18 cellular contexts compared by ENCODE assay signal in the genomic region with DNA sequence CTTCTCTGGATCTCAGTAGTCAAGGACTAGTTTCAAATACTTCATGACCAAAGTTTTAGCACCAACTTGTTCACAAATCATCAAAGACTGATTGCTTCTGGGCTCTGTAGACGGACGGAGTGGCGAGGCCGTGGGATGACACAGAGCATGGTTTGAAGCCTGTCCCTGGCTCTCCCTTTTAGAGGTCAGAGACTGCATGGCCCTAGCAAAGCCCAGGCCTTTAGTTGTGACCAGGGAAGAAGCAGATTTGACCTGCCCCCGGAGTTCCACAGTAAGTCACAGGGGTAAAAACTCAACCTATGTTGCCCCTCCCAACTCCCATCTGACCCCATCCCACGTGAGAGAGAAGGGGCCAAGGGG.
DNase-seq lines count a peak whose midpoint lies in the region; ATAC-seq and TF ChIP-seq lines count a peak whose summit lies in the region.
"Had no signal": no experiment of that assay in that cellular context is flagged by ENCODE, and none has a peak within 500 bp of the region (broad histone marks: within the 10 kb centered on the region; RNA-seq: fewer than 3 reads in every experiment).

No MANE protein-coding gene starts in this region.

- H3K14ac ChIP-seq in IMR-90 (replicated peaks; ENCODE audit: low read depth, low read length): no peak overlapping the region

- in situ Hi-C loops in IMR-90 (cut with MboI; ENCODE audit: low sequenced_read_pairs): loop anchor here (25.0 kb wide), 1 partner anchor 336 kb away; no protein-coding TSS in a partner anchor

- H3K27ac ChIP-seq in IMR-90 (ENCODE audit: insufficient read depth, low read length) (no peak overlapping the region), testis (peak overlapping the region; percentile 18 to 50)
- H3K27ac ChIP-seq: 22Rv1, A549, GM23248 had no signal

- H3K36me3 ChIP-seq in IMR-90 (ENCODE audit: control insufficient read depth, insufficient read depth, low read length) (peaks cover 1% of the 10 kb centered on the region; the same call in 1 of the 2 replicates), testis (ENCODE audit: low read depth, missing control alignments) (no peaks in the 10 kb centered on the region)

- CTCF ChIA-PET in IMR-90 (lab: Yijun Ruan, JAX): no interaction called here

- no peak overlapping the region for H2BK20ac ChIP-seq in IMR-90 (ENCODE audit: low read depth, low read length)

- TF ChIP-seq POLR2A in IMR-90 (IDR thresholded peaks at IDR 0.05; ENCODE audit: low read depth, low read length) (no peak), testis (IDR thresholded peaks at IDR 0.05) (no peak)

- H4K5ac ChIP-seq in IMR-90 (ENCODE audit: low read depth, low read length): no peak overlapping the region

- H3K18ac ChIP-seq in IMR-90 (ENCODE audit: low read depth, low read length): no peak overlapping the region

- H3K4me3 Mint-ChIP-seq in T-helper 2 cell treated with Interferon-gamma antibody and Interleukin-4, amounts not matched to agents 5 μg/mL and 100 μg/mL, for 36 hours: no peak overlapping the region
- H3K4me3 Mint-ChIP-seq: CD14-positive monocyte; CD4-positive, alpha-beta memory T cell had no signal

- intact Hi-C loops in IMR-90 (cut with micrococcal nuclease): loop anchor here (5.0 kb wide), 1 partner anchor 566 kb away; no protein-coding TSS in a partner anchor
- intact Hi-C loops in testis (cut with DNase I; ENCODE audit: low total_unique reads): no loop called here

- H3K27me3 Mint-ChIP-seq in T-helper 2 cell treated with Interferon-gamma antibody and Interleukin-4, amounts not matched to agents 5 μg/mL and 100 μg/mL, for 36 hours (ENCODE audit: low read depth): no peaks in the 10 kb centered on the region
- H3K27me3 Mint-ChIP-seq: CD4-positive, alpha-beta memory T cell had no signal

- WGBS in IMR-90 (ENCODE audit: extremely low coverage in 2 of 2, insufficient read length in 1 of 2), 2 experiments: no CpG with 5 or more reads among the region's 6 CpGs
- 78 to 83% methylated on average over 6 of the region's 6 CpGs for WGBS in testis, 2 donors

- POLR2A ChIA-PET in IMR-90 (lab: Charles Lee; ENCODE audit: unreplicated experiment): no interaction called here

- no peak overlapping the region for H3K4me2 ChIP-seq in IMR-90 (ENCODE audit: low read depth, low read length)
- H3K4me2 ChIP-seq: A549 had no signal

- TF ChIP-seq RAD21 in IMR-90 (IDR thresholded peaks at IDR 0.05; ENCODE audit: low read length): no peak

- H2AK5ac ChIP-seq in IMR-90 (ENCODE audit: low read depth, low read length): no peak overlapping the region

- peak overlapping the region; percentile 42 for H3K27ac Mint-ChIP-seq in T-helper 2 cell treated with Interferon-gamma antibody and Interleukin-4, amounts not matched to agents 5 μg/mL and 100 μg/mL, for 36 hours

- no peaks in the 10 kb centered on the region for H4K20me1 ChIP-seq in IMR-90 (ENCODE audit: insufficient read depth, low read length)

- H3K9me1 ChIP-seq in IMR-90 (ENCODE audit: insufficient read depth, low read length): peaks cover 3% of the 10 kb centered on the region; the same call in 1 of the 2 replicates

- no peak overlapping the region for H2AFZ ChIP-seq in IMR-90 (replicated peaks; ENCODE audit: low read length, poor library complexity)
- H2AFZ ChIP-seq: GM23248 had no signal

- no peak overlapping the region for H4K91ac ChIP-seq in IMR-90 (ENCODE audit: insufficient read depth, low read depth, low read length)

- no peak overlapping the region for H3K4ac ChIP-seq in IMR-90 (ENCODE audit: low read depth, low read length)

- no peak overlapping the region for H3K9ac ChIP-seq in IMR-90 (ENCODE audit: low read depth, low read length)
- H3K9ac ChIP-seq: GM23248 had no signal

- H2BK5ac ChIP-seq in IMR-90 (ENCODE audit: low read depth, low read length, poor library complexity, severe bottlenecking): no peak overlapping the region

- H4K8ac ChIP-seq in IMR-90 (ENCODE audit: low read depth in 2 of 2, low read length in 2 of 2): no peak overlapping the region

- no peak overlapping the region for H2BK15ac ChIP-seq in IMR-90 (ENCODE audit: low read depth, low read length)

- H2BK120ac ChIP-seq in IMR-90 (ENCODE audit: low read depth, low read length): no peak overlapping the region

- H3K4me1 Mint-ChIP-seq in T-helper 2 cell treated with Interferon-gamma antibody and Interleukin-4, amounts not matched to agents 5 μg/mL and 100 μg/mL, for 36 hours (ENCODE audit: low read depth): no peaks in the 10 kb centered on the region
- H3K4me1 Mint-ChIP-seq: CD14-positive monocyte had no signal

- dilution Hi-C loops in IMR-90 (cut with HindIII; ENCODE audit: low sequenced_read_pairs, unreplicated experiment): no loop called here

- no peaks in the 10 kb centered on the region for H3K27me3 ChIP-seq in IMR-90 (ENCODE audit: control insufficient read depth, insufficient read depth, low read length)
- H3K27me3 ChIP-seq in testis: no peaks in the 10 kb centered on the region

- H3K4me3 ChIP-seq in IMR-90 (ENCODE audit: insufficient read depth, low read depth, low read length): no peak overlapping the region
- H3K4me3 ChIP-seq in testis: no peak overlapping the region
- H3K4me3 ChIP-seq: A549, GM12878, GM23248 had no signal

- H3K56ac ChIP-seq in IMR-90 (ENCODE audit: extremely low read depth, insufficient read depth, low read length): no peak overlapping the region

- H3K79me1 ChIP-seq in IMR-90 (ENCODE audit: low read depth in 1 of 2, low read length in 2 of 2): no peaks in the 10 kb centered on the region

- H3K4me1 ChIP-seq in IMR-90 (ENCODE audit: control insufficient read depth, insufficient read depth, low read length) (no peaks in the 10 kb centered on the region; the same call in 1 of the 2 replicates), testis (peaks cover 20% of the 10 kb centered on the region)
- H3K4me1 ChIP-seq: A549 had no signal

- no TSS peak for BruUV-seq in IMR-90 (replicated peaks; lab: Mats Ljungman, UMichigan)

- no peak for DNase-seq in T-helper 2 cell treated with Interferon-gamma antibody and Interleukin-4, amounts not matched to agents 5 μg/mL and 100 μg/mL, for 36 hours (ENCODE audit: low spot score)
- DNase-seq in T-helper 2 cell: no peak
- DNase-seq in IMR-90: no peak
- DNase-seq in left lobe of liver (ENCODE audit: low spot score): no peak
- no peak for DNase-seq in testis
- DNase-seq in kidney tubule cell (ENCODE audit: low spot score): no peak
- DNase-seq: AML-193; Calu3; CD4-positive, alpha-beta memory T cell; DMS79 treated with DMSO at 0.1 percent for 48 hours; GF-D8; GM23248; HCEC 1CT had no signal

- no peak overlapping the region for H3K23ac ChIP-seq in IMR-90 (ENCODE audit: low read depth, low read length)

- no peak for TF ChIP-seq CTCF in IMR-90 (conservative IDR thresholded peaks at IDR 0.05; ENCODE audit: low read depth, low read length)
- TF ChIP-seq CTCF in testis (IDR thresholded peaks at IDR 0.05): no peak

- no peaks in the 10 kb centered on the region for H3K9me3 Mint-ChIP-seq in T-helper 2 cell treated with Interferon-gamma antibody and Interleukin-4, amounts not matched to agents 5 μg/mL and 100 μg/mL, for 36 hours
- H3K9me3 Mint-ChIP-seq: CD4-positive, alpha-beta memory T cell had no signal

- peaks cover 43% of the 10 kb centered on the region for H3K36me3 Mint-ChIP-seq in T-helper 2 cell treated with Interferon-gamma antibody and Interleukin-4, amounts not matched to agents 5 μg/mL and 100 μg/mL, for 36 hours (ENCODE audit: low read depth)

- H3K9me3 ChIP-seq in IMR-90 (ENCODE audit: control insufficient read depth, insufficient read depth, low read length) (no peaks in the 10 kb centered on the region), testis (no peaks in the 10 kb centered on the region)
- H3K9me3 ChIP-seq: A549 had no signal

- H2AK9ac ChIP-seq in IMR-90 (replicated peaks; ENCODE audit: low read depth, low read length, poor library complexity): peak overlapping the region; percentile 42

- ATAC-seq in IMR-90 (ENCODE audit: low read depth): no peak
- ATAC-seq in left lobe of liver: peak; percentile 23
- no peak for ATAC-seq in GM21576 (IDR thresholded peaks at IDR 0.05; ENCODE audit: unreplicated experiment)
- ATAC-seq: A549, GM12878 had no signal

TF ChIP-seq in IMR-90, 13 proteins besides CTCF, POLR2A, EP300 and RAD21:
- no peak for TF ChIP-seq RCOR1 (IDR thresholded peaks at IDR 0.05; ENCODE audit: insufficient replicate concordance, low read length)
- TF ChIP-seq CEBPB (IDR thresholded peaks at IDR 0.05; ENCODE audit: low read depth, low read length): no peak
- no peak for TF ChIP-seq MXI1 (IDR thresholded peaks at IDR 0.05; ENCODE audit: borderline replicate concordance, low read depth, low read length)
- no peak for TF ChIP-seq RFX5 (IDR thresholded peaks at IDR 0.05; ENCODE audit: low read depth, low read length)
- no peak for TF ChIP-seq CHD1 (IDR thresholded peaks at IDR 0.05; ENCODE audit: low read depth, low read length)
